Comparison of ENCODE assay signal across 1 cellular context in genomic region chr1:230760360-230760827, GRCh38.
TF ChIP-seq lines count a peak whose summit lies in the region.

No MANE protein-coding gene starts in this region.

TF ChIP-seq in SK-N-SH, 30 proteins besides CTCF, POLR2A, EP300 and RAD21 (continued from another document):
- TF ChIP-seq SMC3 (IDR thresholded peaks at IDR 0.05; ENCODE audit: low read depth, low read length) (no peak; the same call in 1 of the 2 replicates), RFX5 (IDR thresholded peaks at IDR 0.05; ENCODE audit: low read length) (no peak), TEAD4 (IDR thresholded peaks at IDR 0.05; ENCODE audit: borderline replicate concordance, insufficient read depth) (no peak), RCOR1 (IDR thresholded peaks at IDR 0.05; ENCODE audit: low read length) (no peak), NRF1 (IDR thresholded peaks at IDR 0.05; ENCODE audit: low read depth, low read length) (no peak), SIN3A (IDR thresholded peaks at IDR 0.05; ENCODE audit: borderline replicate concordance, low read depth, low read length) (no peak), USF1 (IDR thresholded peaks at IDR 0.05; ENCODE audit: borderline replicate concordance, low read depth) (no peak), REST (IDR thresholded peaks at IDR 0.05; ENCODE audit: low read depth, low read length) (no peak), ELF1 (IDR thresholded peaks at IDR 0.05) (no peak), RXRA (IDR thresholded peaks at IDR 0.05; ENCODE audit: borderline replicate concordance, low read depth) (no peak)
TF ChIP-seq in SK-N-SH: peak in this region for 0.
